8 cellular contexts compared by ENCODE assay signal in genomic region chr6:11538799-11539468, GRCh38. TPM values are rescaled to one million over a fixed set of nuclear protein-coding genes. Genes with fewer than 3 reads are reported as not detected.
DNase-seq lines count a peak whose midpoint lies in the region; ATAC-seq and TF ChIP-seq lines count a peak whose summit lies in the region.

No MANE protein-coding gene starts in this region.

- H3K4me3 ChIP-seq in iPS-18c (ENCODE audit: insufficient read depth, low read depth, low read length) (peak overlapping the region; percentile 79; the same call in 1 of the 2 replicates), tibial artery (peak overlapping the region; percentile 95 to 96)

- H3K9me3 ChIP-seq in iPS-18c (ENCODE audit: control insufficient read depth, insufficient read depth, low read length) (no peaks in the 10 kb centered on the region), tibial artery (no peaks in the 10 kb centered on the region)

- peaks cover 4% of the 10 kb centered on the region for H3K4me1 Mint-ChIP-seq in activated T-cell treated with anti-CD3 and anti-CD28 coated beads, Interleukin-2, amount 50 U/mL, for 4 hours (ENCODE audit: low read depth)

- TF ChIP-seq CTCF in VCaP (conservative IDR thresholded peaks at IDR 0.05): no peak
- no peak for TF ChIP-seq CTCF in tibial artery (IDR thresholded peaks at IDR 0.05)

- no peak for ATAC-seq in activated T-cell treated with anti-CD3 and anti-CD28 coated beads, Interleukin-2, amount 50 U/mL, for 4 hours
- ATAC-seq in GM21526 (IDR thresholded peaks at IDR 0.05; ENCODE audit: low FRiP score, unreplicated experiment): no peak

- no peaks in the 10 kb centered on the region for H3K36me3 Mint-ChIP-seq in activated T-cell treated with anti-CD3 and anti-CD28 coated beads, Interleukin-2, amount 50 U/mL, for 4 hours (ENCODE audit: insufficient read depth)

- no peak for DNase-seq in activated T-cell treated with anti-CD3 and anti-CD28 coated beads, Interleukin-2, amount 50 U/mL, for 4 hours
- DNase-seq in activated T-cell treated with anti-CD3 and anti-CD28 coated beads, Interleukin-2, amount 50 U/mL, for 1 hour: no peak
- DNase-seq in tibial artery: no peak
- no peak for DNase-seq in OCI-M2 (lab: John Stamatoyannopoulos, UW; ENCODE audit: unreplicated experiment)
- DNase-seq in stimulated activated CD4-positive, alpha-beta T cell treated with anti-CD3 and anti-CD28 coated beads, Interleukin-4, amount 100 ng/mL, for 4 hours: no peak

- H3K36me3 ChIP-seq in tibial artery: no peaks in the 10 kb centered on the region

- peak overlapping the region; percentile 81 for H3K4me3 Mint-ChIP-seq in activated T-cell treated with anti-CD3 and anti-CD28 coated beads, Interleukin-2, amount 50 U/mL, for 4 hours

- H3K4me1 ChIP-seq in tibial artery: peaks cover 0 to 14% (median 3%) of the 10 kb centered on the region in 4 donors

- intact Hi-C loops in tibial artery (cut with DNase I; ENCODE audit: low total_unique reads): no loop called here

- peaks cover 7% of the 10 kb centered on the region for H3K27me3 Mint-ChIP-seq in activated T-cell treated with anti-CD3 and anti-CD28 coated beads, Interleukin-2, amount 50 U/mL, for 4 hours (ENCODE audit: low read depth)

- H3K27me3 ChIP-seq in tibial artery: no peaks in the 10 kb centered on the region

- no peaks in the 10 kb centered on the region for H3K9me3 Mint-ChIP-seq in activated T-cell treated with anti-CD3 and anti-CD28 coated beads, Interleukin-2, amount 50 U/mL, for 4 hours

- H3K27ac ChIP-seq in VCaP (peak overlapping the region; percentile 63; the same call in 1 of the 2 replicates), tibial artery (peak overlapping the region; percentile 71 to 77)

RNA-seq across cellular contexts. Expression of gene TMEM170B, which starts 1.4 kb away (rescaled TPM):
- 1 to 10 TPM; 1.1 to 1.6 (median 1.2) TPM for total RNA-seq in activated T-cell treated with anti-CD3 and anti-CD28 coated beads, Interleukin-2, amount 50 U/mL, for 4 hours
